10 cellular contexts compared by ENCODE assay signal in the genomic region with DNA sequence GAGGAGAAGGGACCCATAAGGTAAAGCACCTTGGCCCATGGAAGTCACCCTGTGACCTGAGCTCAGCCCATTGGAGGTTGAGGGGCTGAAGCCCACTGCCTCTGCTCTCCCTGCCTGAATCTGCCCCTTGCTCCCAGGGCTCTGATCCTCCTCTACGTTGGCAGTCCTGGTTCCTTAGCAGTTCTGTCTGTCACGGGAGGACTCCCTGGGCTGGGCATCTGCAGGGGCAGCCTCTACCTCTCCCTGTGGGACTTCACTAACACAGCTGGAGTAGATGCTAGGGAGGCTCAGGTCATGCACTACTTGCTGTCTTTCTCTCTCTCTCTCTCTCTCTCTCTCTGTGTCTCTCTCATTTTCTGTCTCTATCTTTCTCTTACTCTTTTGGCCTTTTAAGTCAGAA. TPM values are rescaled to one million over a fixed set of nuclear protein-coding genes. Genes with fewer than 3 reads are reported as not detected.
DNase-seq lines count a peak whose midpoint lies in the region; ATAC-seq and TF ChIP-seq lines count a peak whose summit lies in the region.
"Had no signal": no experiment of that assay in that cellular context is flagged by ENCODE, and none has a peak within 500 bp of the region (broad histone marks: within the 10 kb centered on the region; RNA-seq: fewer than 3 reads in every experiment).

No MANE protein-coding gene starts in this region.

- H3K4me1 ChIP-seq in stomach, result peaks cover 15 to 75% (median 50%) of the 10 kb centered on the region in 4 donors

- H3K27ac ChIP-seq in stomach, result peak overlapping the region in 3 of 5 donors; percentile 62 to 96 (median 65)

- H3K27ac Mint-ChIP-seq in activated naive CD4-positive, alpha-beta T cell treated with anti-CD3 and anti-CD28 coated beads, Interleukin-2, amount 10 ng/mL, durations not matched to agents 7 days and 5 days, result peak overlapping the region; percentile 97
- H3K27ac Mint-ChIP-seq in T-helper 2 cell treated with Interferon-gamma antibody and Interleukin-4, amounts not matched to agents 5 μg/mL and 100 μg/mL, for 36 hours, result peak overlapping the region; percentile 96

- TF ChIP-seq POLR2A in stomach (IDR thresholded peaks at IDR 0.05), result no peak

- 63 to 91% (median 76%) methylated on average over 2 of the region's 2 CpGs for WGBS in stomach, 5 donors

- intact Hi-C loops in stomach (cut with DNase I; ENCODE audit: low total_unique reads), result no loop called here

- TF ChIP-seq CTCF in stomach (IDR thresholded peaks at IDR 0.05), result no peak

- H3K4me1 Mint-ChIP-seq in activated naive CD4-positive, alpha-beta T cell treated with anti-CD3 and anti-CD28 coated beads, Interleukin-2, amount 10 ng/mL, durations not matched to agents 7 days and 5 days, result peaks cover 81% of the 10 kb centered on the region
- peaks cover 71% of the 10 kb centered on the region for H3K4me1 Mint-ChIP-seq in T-helper 2 cell treated with Interferon-gamma antibody and Interleukin-4, amounts not matched to agents 5 μg/mL and 100 μg/mL, for 36 hours (ENCODE audit: low read depth)

- H3K9me3 Mint-ChIP-seq in activated naive CD4-positive, alpha-beta T cell treated with anti-CD3 and anti-CD28 coated beads, Interleukin-2, amount 10 ng/mL, durations not matched to agents 7 days and 5 days, result no peaks in the 10 kb centered on the region
- H3K9me3 Mint-ChIP-seq in T-helper 2 cell treated with Interferon-gamma antibody and Interleukin-4, amounts not matched to agents 5 μg/mL and 100 μg/mL, for 36 hours, result no peaks in the 10 kb centered on the region

- peak overlapping the region; percentile 13 for H3K4me3 Mint-ChIP-seq in activated naive CD4-positive, alpha-beta T cell treated with anti-CD3 and anti-CD28 coated beads, Interleukin-2, amount 10 ng/mL, durations not matched to agents 7 days and 5 days
- peak overlapping the region; percentile 67 for H3K4me3 Mint-ChIP-seq in T-helper 2 cell treated with Interferon-gamma antibody and Interleukin-4, amounts not matched to agents 5 μg/mL and 100 μg/mL, for 36 hours

- CTCF ChIA-PET in activated naive CD4-positive, alpha-beta T cell treated with anti-CD3 and anti-CD28 coated beads, Interleukin-2, amount 10 ng/mL, durations not matched to agents 7 days and 5 days (lab: Charles Lee), result interaction anchor here (0.8 to 1.0 kb wide), 3 partner anchors 11 to 400 kb away, joined by 3 to 4 read pairs (median 3); no protein-coding TSS in a partner anchor

- no peaks in the 10 kb centered on the region for H3K27me3 ChIP-seq in stomach

- H3K36me3 Mint-ChIP-seq in activated naive CD4-positive, alpha-beta T cell treated with anti-CD3 and anti-CD28 coated beads, Interleukin-2, amount 10 ng/mL, durations not matched to agents 7 days and 5 days, result peaks cover 66% of the 10 kb centered on the region
- H3K36me3 Mint-ChIP-seq in T-helper 2 cell treated with Interferon-gamma antibody and Interleukin-4, amounts not matched to agents 5 μg/mL and 100 μg/mL, for 36 hours (ENCODE audit: low read depth), result peaks cover 58% of the 10 kb centered on the region

- no peak for TF ChIP-seq EP300 in stomach (IDR thresholded peaks at IDR 0.05)

- no peaks in the 10 kb centered on the region for H3K27me3 Mint-ChIP-seq in activated naive CD4-positive, alpha-beta T cell treated with anti-CD3 and anti-CD28 coated beads, Interleukin-2, amount 10 ng/mL, durations not matched to agents 7 days and 5 days
- H3K27me3 Mint-ChIP-seq in T-helper 2 cell treated with Interferon-gamma antibody and Interleukin-4, amounts not matched to agents 5 μg/mL and 100 μg/mL, for 36 hours (ENCODE audit: low read depth), result no peaks in the 10 kb centered on the region

- DNase-seq in activated naive CD4-positive, alpha-beta T cell treated with anti-CD3 and anti-CD28 coated beads, Interleukin-2, amount 10 ng/mL, durations not matched to agents 7 days and 5 days, result no peak
- no peak for DNase-seq in activated naive CD4-positive, alpha-beta T cell (lab: John Stamatoyannopoulos, UW)
- DNase-seq in T-helper 2 cell treated with Interferon-gamma antibody and Interleukin-4, amounts not matched to agents 5 μg/mL and 100 μg/mL, for 36 hours (ENCODE audit: low spot score), result no peak
- DNase-seq in stomach (no peak), T1000 (lab: John Stamatoyannopoulos, UW) (no peak), COLO829 (ENCODE audit: low spot score) (no peak), DMS79 (lab: John Stamatoyannopoulos, UW) (no peak)
- DNase-seq: activated gamma-delta T cell, trophoblast cell had no signal

- no peaks in the 10 kb centered on the region for H3K9me3 ChIP-seq in stomach

- peaks cover 0 to 5% (median 2%) of the 10 kb centered on the region in 4 donors for H3K36me3 ChIP-seq in stomach

- ATAC-seq in HG02852 (IDR thresholded peaks at IDR 0.05; ENCODE audit: unreplicated experiment), result peak; percentile 33

- no peak overlapping the region for H3K4me3 ChIP-seq in stomach

RNA-seq across cellular contexts. Expression of gene GYPC, which starts 8.7 kb away (rescaled TPM):
- 100 to 1,000 TPM in 1 of 5 donors, 10 to 100 TPM in 4; 31.3 to 119 (median 43.6) TPM for total RNA-seq in stomach
- 10 to 100 TPM; 46.2 to 78.4 (median 63.4) TPM for polyA plus RNA-seq in stomach
